ENCODE assay signal across 9 cellular contexts in the genomic region with DNA sequence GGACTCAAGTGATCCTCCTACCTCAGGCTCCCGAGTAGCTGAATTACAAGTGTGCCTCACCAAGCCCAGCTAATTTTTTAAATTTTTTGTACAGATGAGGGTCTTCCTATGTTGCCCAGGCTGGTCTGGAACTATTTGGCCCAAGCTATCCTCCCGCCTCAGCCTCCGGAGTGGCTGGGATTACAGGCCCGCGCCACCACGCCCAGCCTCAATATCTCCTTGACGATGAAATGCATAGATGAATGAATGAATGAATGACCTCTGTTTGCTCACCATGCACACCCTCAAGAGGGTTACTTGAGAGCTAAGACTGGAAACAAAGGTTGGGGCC. TPM values are rescaled to one million over a fixed set of nuclear protein-coding genes. Genes with fewer than 3 reads are reported as not detected.
DNase-seq lines count a peak whose midpoint lies in the region; ATAC-seq and TF ChIP-seq lines count a peak whose summit lies in the region.
"Had no signal": no experiment of that assay in that cellular context is flagged by ENCODE, and none has a peak within 500 bp of the region (broad histone marks: within the 10 kb centered on the region; RNA-seq: fewer than 3 reads in every experiment).

No MANE protein-coding gene starts in this region.

- DNase-seq in SK-N-SH, result no peak
- DNase-seq in SJSA1 (ENCODE audit: low read depth in 1 of 2, low spot score in 2 of 2), result peak in 1 of 2 experiments; percentile 24
- DNase-seq in esophagus squamous epithelium (lab: John Stamatoyannopoulos, UW), result no peak
- no peak for DNase-seq in smooth muscle cell (lab: John Stamatoyannopoulos, UW; ENCODE audit: unreplicated experiment)
- DNase-seq in GM10266 (ENCODE audit: extremely low spot score), result no peak
- no peak for DNase-seq in left colon
- DNase-seq: SIG-M5 had no signal

- no peaks in the 10 kb centered on the region for H4K20me1 ChIP-seq in SK-N-SH (ENCODE audit: insufficient read depth)
- peaks cover 11% of the 10 kb centered on the region for H4K20me1 ChIP-seq in smooth muscle cell (ENCODE audit: low read depth)

- TF ChIP-seq CTCF in SK-N-SH (IDR thresholded peaks at IDR 0.05) (no peak), esophagus squamous epithelium (IDR thresholded peaks at IDR 0.05) (no peak), smooth muscle cell (IDR thresholded peaks at IDR 0.05; ENCODE audit: borderline replicate concordance, insufficient read depth, poor library complexity, severe bottlenecking) (no peak), GM10266 (IDR thresholded peaks at IDR 0.05; ENCODE audit: control insufficient read depth, insufficient read depth, low read depth, missing control alignments) (no peak)

- H3K27ac ChIP-seq in SK-N-SH (ENCODE audit: low read depth in 2 of 2, low read length in 1 of 2) (no peak overlapping the region), SJSA1 (no peak overlapping the region), esophagus squamous epithelium (peak overlapping the region in 2 of 4 donors; percentile 95), smooth muscle cell (ENCODE audit: low read depth) (no peak overlapping the region)

- H3K9me3 ChIP-seq in SK-N-SH (no peaks in the 10 kb centered on the region), SJSA1 (replicated peaks) (no peaks in the 10 kb centered on the region), esophagus squamous epithelium (no peaks in the 10 kb centered on the region), smooth muscle cell (replicated peaks; ENCODE audit: low read depth) (no peaks in the 10 kb centered on the region)

- no peaks in the 10 kb centered on the region for H3K9me2 ChIP-seq in SK-N-SH

- peaks cover 0 to 8% of the 10 kb centered on the region in 2 experiments; a peak in 1 of 4 replicates for H3K4me1 ChIP-seq in SK-N-SH (ENCODE audit: control insufficient read depth in 1 of 2, insufficient read depth in 2 of 2, low read depth in 1 of 2, low read length in 1 of 2)
- peaks cover 23% of the 10 kb centered on the region for H3K4me1 ChIP-seq in SJSA1 (replicated peaks)
- peaks cover 13 to 42% (median 25%) of the 10 kb centered on the region in 3 donors for H3K4me1 ChIP-seq in esophagus squamous epithelium
- peaks cover 11% of the 10 kb centered on the region for H3K4me1 ChIP-seq in smooth muscle cell (ENCODE audit: low read depth)

- H3K79me2 ChIP-seq in SK-N-SH (ENCODE audit: insufficient read depth) (peaks cover 37% of the 10 kb centered on the region), smooth muscle cell (ENCODE audit: low read depth) (peaks cover 40% of the 10 kb centered on the region)

- TF ChIP-seq RAD21 in SK-N-SH (IDR thresholded peaks at IDR 0.05; ENCODE audit: low read length), result no peak

- H2AFZ ChIP-seq in SK-N-SH (ENCODE audit: low read depth), result 0 out of 2 replicates have a peak overlapping the region, but pooled peaks have one; percentile 83
- H2AFZ ChIP-seq in smooth muscle cell (ENCODE audit: low read depth), result peak overlapping the region; percentile 66

- no peak overlapping the region for H3K4me3 ChIP-seq in SK-N-SH (ENCODE audit: low read depth in 2 of 2, low read length in 1 of 2)
- peak overlapping the region; percentile 96 for H3K4me3 ChIP-seq in SJSA1
- peak overlapping the region in 3 of 4 donors; percentile 69 to 98 (median 90) for H3K4me3 ChIP-seq in esophagus squamous epithelium
- H3K4me3 ChIP-seq in smooth muscle cell, result peak overlapping the region; percentile 99

- TF ChIP-seq POLR2A in esophagus squamous epithelium (IDR thresholded peaks at IDR 0.05), result no peak

- POLR2A ChIA-PET in SK-N-SH (lab: Yijun Ruan, JAX), result interaction anchor here (0.5 to 1.1 kb wide), 2 partner anchors 10 to 284 kb away, joined by 3 read pairs; no protein-coding TSS in a partner anchor

- 45% methylated on average over 7 of the region's 7 CpGs for WGBS in SK-N-SH (ENCODE audit: low lambda C conversion rate)
- 20 to 21% methylated on average over 6 to 7 of the region's 7 CpGs for WGBS in esophagus squamous epithelium, 2 donors
- 27% methylated on average over 7 of the region's 7 CpGs for WGBS in smooth muscle cell (ENCODE audit: low lambda C conversion rate)

- H3K36me3 ChIP-seq in SK-N-SH (replicated peaks in 1 of 2; ENCODE audit: control insufficient read depth in 1 of 2, insufficient read depth in 2 of 2, low read length in 1 of 2), result no peaks in the 10 kb centered on the region
- H3K36me3 ChIP-seq in SJSA1, result peaks cover 7% of the 10 kb centered on the region
- no peaks in the 10 kb centered on the region for H3K36me3 ChIP-seq in esophagus squamous epithelium
- no peaks in the 10 kb centered on the region for H3K36me3 ChIP-seq in smooth muscle cell (ENCODE audit: low read depth)

- TF ChIP-seq EP300 in SK-N-SH (IDR thresholded peaks at IDR 0.05; ENCODE audit: borderline replicate concordance in 1 of 2, low read depth in 1 of 2, low read length in 1 of 2), result no peak

- peaks cover 15% of the 10 kb centered on the region; the same call in 1 of the 2 replicates for H3K27me3 ChIP-seq in SK-N-SH (ENCODE audit: insufficient read depth)
- H3K27me3 ChIP-seq in SJSA1 (replicated peaks), result no peaks in the 10 kb centered on the region; the same call in 1 of the 2 replicates
- peaks cover 0 to 4% (median 0%) of the 10 kb centered on the region in 4 donors for H3K27me3 ChIP-seq in esophagus squamous epithelium
- H3K27me3 ChIP-seq in smooth muscle cell (ENCODE audit: low read depth), result no peaks in the 10 kb centered on the region

- ATAC-seq in SK-N-SH treated with all-trans-retinoic acid at 6 μM for 48 hours (no peak; the same call in 2 of the 3 replicates), left colon (no peak), HG02642 (IDR thresholded peaks at IDR 0.05; ENCODE audit: poor library complexity, unreplicated experiment) (no peak)

- CTCF ChIA-PET in SK-N-SH (lab: Yijun Ruan, JAX), result interaction anchor here (0.6 to 8.0 kb wide), 7 partner anchors 15 to 185 kb away, joined by 3 to 51 read pairs (median 5); a partner anchor contains a TSS

- H3K4me2 ChIP-seq in SK-N-SH (no peak overlapping the region), smooth muscle cell (peak overlapping the region; percentile 98)

- intact Hi-C loops in esophagus squamous epithelium (cut with DNase I) (no loop called here), left colon (cut with DNase I, micrococcal nuclease) (no loop called here)

- no peak overlapping the region for H3K9ac ChIP-seq in SK-N-SH
- H3K9ac ChIP-seq in smooth muscle cell (ENCODE audit: low read depth), result no peak overlapping the region

- H3F3A ChIP-seq in SK-N-SH (replicated peaks; ENCODE audit: insufficient read depth) (no peaks in the 10 kb centered on the region), smooth muscle cell (ENCODE audit: low read depth) (peaks cover 2% of the 10 kb centered on the region)

TF ChIP-seq in SK-N-SH, 30 proteins besides CTCF, POLR2A, EP300 and RAD21 (continues in another document):
- TF ChIP-seq CHD2 (IDR thresholded peaks at IDR 0.05; ENCODE audit: low read length, partially characterized antibody), result no peak
- TF ChIP-seq FOXM1 (IDR thresholded peaks at IDR 0.05; ENCODE audit: low read depth), result no peak
- no peak for TF ChIP-seq TCF12 (IDR thresholded peaks at IDR 0.05)
- no peak for TF ChIP-seq EZH2phosphoT487 (IDR thresholded peaks at IDR 0.05; ENCODE audit: borderline replicate concordance, low read depth)

TF ChIP-seq in SK-N-SH treated with all-trans-retinoic acid at 6 μM for 48 hours, 23 proteins besides CTCF, POLR2A, EP300 and RAD21 (continues in another document):
- TF ChIP-seq TCF4 (CRISPR knock-in tag; IDR thresholded peaks at IDR 0.05; ENCODE audit: borderline replicate concordance) (no peak), SNAI2 (CRISPR knock-in tag; IDR thresholded peaks at IDR 0.05) (no peak), BACH2 (CRISPR knock-in tag; IDR thresholded peaks at IDR 0.05; ENCODE audit: borderline replicate concordance) (no peak)

RNA-seq across cellular contexts. Expression of a gene that starts 14.9 kb away (rescaled TPM):
- 0.05 and 0.30 TPM in 2 replicates for polyA plus RNA-seq in SK-N-SH (2012; rRNA removed)
- polyA plus RNA-seq in SK-N-SH (2012; cell fraction: cytosol; rRNA removed), result 0.21 and 0.42 TPM in 2 replicates
- polyA plus RNA-seq in SK-N-SH (2012; cell fraction: nucleus; rRNA removed), result 0.06 and 0.48 TPM in 2 replicates
- total RNA-seq in SJSA1 (2014; rRNA removed; shearing (Covaris generic)), result 4.9 and 9.9 TPM in 2 replicates
- 10 to 100 TPM; 24.8 to 67.0 (median 57.1) TPM for total RNA-seq in esophagus squamous epithelium
- 19.8 and 37.1 TPM in 2 replicates for total RNA-seq in smooth muscle cell
- 8.8 and 30.2 TPM in 2 replicates for polyA plus RNA-seq in smooth muscle cell
- 100 to 1,000 TPM; 116 to 158 TPM for total RNA-seq in left colon

RNA-seq across cellular contexts. Expression of a gene that starts 23.4 kb away (rescaled TPM):
- polyA plus RNA-seq in SK-N-SH (2012; rRNA removed) (61.4 and 66.6 TPM in 2 replicates), smooth muscle cell (123 and 156 TPM in 2 replicates)
- polyA plus RNA-seq in SK-N-SH (2012; cell fraction: cytosol; rRNA removed), result 38.2 and 47.6 TPM in 2 replicates
- 97.7 and 150 TPM in 2 replicates for polyA plus RNA-seq in SK-N-SH (2012; cell fraction: nucleus; rRNA removed)
- total RNA-seq in SJSA1 (2014; rRNA removed; shearing (Covaris generic)), result 30.1 and 86.8 TPM in 2 replicates
- total RNA-seq in esophagus squamous epithelium (10 to 100 TPM; 59.7 to 82.8 (median 69.8) TPM), smooth muscle cell (59.7 and 79.5 TPM in 2 replicates), left colon (100 to 1,000 TPM; 124 to 153 TPM)

RNA-seq across cellular contexts. Expression of a gene that starts 33.2 kb away (rescaled TPM):
- polyA plus RNA-seq in SK-N-SH (2012; rRNA removed), result 13.1 and 14.9 TPM in 2 replicates
- polyA plus RNA-seq in SK-N-SH (2012; cell fraction: cytosol; rRNA removed), result 11.6 and 16.2 TPM in 2 replicates
- polyA plus RNA-seq in SK-N-SH (2012; cell fraction: nucleus; rRNA removed), result 5.4 and 5.7 TPM in 2 replicates
- total RNA-seq in SJSA1 (2014; rRNA removed; shearing (Covaris generic)), result 28.1 and 36.6 TPM in 2 replicates
- 10 to 100 TPM in 1 of 4 donors, 1 to 10 TPM in 3; 5.1 to 14.4 (median 6.2) TPM for total RNA-seq in esophagus squamous epithelium
- 5.4 and 10.1 TPM in 2 replicates for total RNA-seq in smooth muscle cell
- polyA plus RNA-seq in smooth muscle cell, result 22.2 and 25.3 TPM in 2 replicates
- total RNA-seq in left colon, result 10 to 100 TPM in 1 of 2 donors, 1 to 10 TPM in 1; 9.3 to 12.5 TPM

RNA-seq across cellular contexts. Expression of a gene that starts 36.2 kb away (rescaled TPM):
- 23.3 and 26.7 TPM in 2 replicates for polyA plus RNA-seq in SK-N-SH (2012; rRNA removed)
- polyA plus RNA-seq in SK-N-SH (2012; cell fraction: cytosol; rRNA removed), result 17.4 and 23.7 TPM in 2 replicates
- polyA plus RNA-seq in SK-N-SH (2012; cell fraction: nucleus; rRNA removed), result 58.1 and 74.0 TPM in 2 replicates
- total RNA-seq in SJSA1 (2014; rRNA removed; shearing (Covaris generic)), result 15.2 and 19.2 TPM in 2 replicates
- total RNA-seq in esophagus squamous epithelium, result 10 to 100 TPM; 18.2 to 30.3 (median 23.9) TPM
- total RNA-seq in smooth muscle cell, result 4.9 and 7.1 TPM in 2 replicates
- 10.1 and 18.0 TPM in 2 replicates for polyA plus RNA-seq in smooth muscle cell
- total RNA-seq in left colon, result 10 to 100 TPM; 12.9 to 14.9 TPM

RNA-seq across cellular contexts. Expression of a gene that starts 52.2 kb away (rescaled TPM):
- polyA plus RNA-seq in SK-N-SH (2012; rRNA removed) (203 and 229 TPM in 2 replicates), smooth muscle cell (108 and 118 TPM in 2 replicates)
- polyA plus RNA-seq in SK-N-SH (2012; cell fraction: cytosol; rRNA removed), result 97.9 and 126 TPM in 2 replicates
- polyA plus RNA-seq in SK-N-SH (2012; cell fraction: nucleus; rRNA removed), result 699 and 751 TPM in 2 replicates
- total RNA-seq in SJSA1 (2014; rRNA removed; shearing (Covaris generic)), result 123 and 210 TPM in 2 replicates
- total RNA-seq in esophagus squamous epithelium (100 to 1,000 TPM in 2 of 4 donors, 10 to 100 TPM in 2; 68.7 to 123 (median 98.3) TPM), smooth muscle cell (78.0 and 125 TPM in 2 replicates), left colon (100 to 1,000 TPM; 129 to 181 TPM)

Comparison
In these comparisons a context has a peak if more than half of its experiments do, and no peak if none do; other contexts are left out.
1. H3K4me3 ChIP-seq: peak in SJSA1 (single experiment), esophagus squamous epithelium (3 of 4) and smooth muscle cell (single experiment); none in SK-N-SH (0 of 2).